In the genomic region with DNA sequence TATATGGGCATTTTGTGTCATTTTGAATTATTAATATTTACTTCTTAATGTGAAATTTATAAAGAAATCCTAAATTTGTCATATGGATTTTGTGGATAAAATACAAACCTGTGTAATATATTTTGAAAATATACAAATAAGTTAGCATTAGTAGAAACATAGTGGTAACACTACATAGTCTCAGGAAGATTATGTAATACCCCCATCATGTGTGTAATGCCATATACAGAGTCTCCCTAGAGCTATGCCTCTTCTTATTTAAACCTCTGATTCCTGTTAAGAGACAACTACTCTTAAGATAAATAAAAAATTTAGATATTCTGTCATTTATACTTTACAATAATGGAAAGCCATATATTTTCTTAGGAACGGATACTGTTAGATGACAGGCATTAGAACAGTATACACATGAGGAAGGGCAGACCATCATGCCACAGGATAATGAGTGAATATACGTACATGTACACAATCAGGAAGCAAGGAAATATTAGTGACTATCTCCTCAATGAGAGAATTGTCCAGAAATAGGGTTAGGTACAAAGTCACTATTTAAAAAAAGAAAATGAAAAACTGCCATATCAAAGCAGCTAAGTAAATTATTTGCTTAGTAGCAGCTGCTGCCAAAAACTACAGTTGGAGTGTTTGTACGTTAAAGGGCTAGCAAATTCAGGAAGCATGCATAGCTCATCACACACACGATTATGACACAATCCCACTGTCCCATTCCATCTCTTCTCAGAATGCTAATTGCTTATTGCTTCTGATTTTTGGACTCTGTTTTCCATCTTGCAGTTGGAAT, we compare ENCODE assay signal across 25 cellular contexts.
A peak's percentile ranks its signal among the peaks of the same experiment; 100 is the strongest.
DNase-seq lines count a peak whose midpoint lies in the region; ATAC-seq, FAIRE-seq and TF ChIP-seq lines count a peak whose summit lies in the region.
"Had no signal": no experiment of that assay in that cellular context is flagged by ENCODE, and none has a peak within 500 bp of the region (broad histone marks: within the 10 kb centered on the region; RNA-seq: fewer than 3 reads in every experiment).

No MANE protein-coding gene starts in this region.

- peak; percentile 74 for DNase-seq in NCI-H1092 treated with DMSO at 0.1 percent for 48 hours (lab: John Stamatoyannopoulos, UW)
- DNase-seq in NCI-H774 (lab: John Stamatoyannopoulos, UW), result peak; percentile 37
- DNase-seq in left colon, result no peak
- DNase-seq in activated CD8-positive, alpha-beta memory T cell treated with anti-CD3 and anti-CD28 coated beads, Interleukin-2, amount 50 U/mL, for 48 hours, result no peak
- DNase-seq in colonic mucosa, result no peak
- DNase-seq: activated CD8-positive, alpha-beta T cell treated with anti-CD3 and anti-CD28 coated beads for 36 hours; activated T-cell treated with anti-CD3 and anti-CD28 coated beads, Interleukin-2, amount 50 U/mL, for 1 hour; BE2C; effector memory CD8-positive, alpha-beta T cell; kidney; NCI-H187; NCI-H526; occipital lobe; retina; stimulated activated CD4-positive, alpha-beta T cell treated with anti-CD3 and anti-CD28 coated beads, Interleukin-4, amount 100 ng/mL, for 24 hours; stimulated activated naive CD8-positive, alpha-beta T cell treated with anti-CD3 and anti-CD28 coated beads, Interleukin-15, Interleukin-2, amounts not matched to agents 100 U/mL and 50 U/mL, for 24 hours; T1000 had no signal

- FAIRE-seq in A204.1 (lab: Jason Lieb, UNC), result peak; percentile 54
- FAIRE-seq: A549, colon, GM19239, kidney had no signal

- no peak for TF ChIP-seq CTCF in colonic mucosa (IDR thresholded peaks at IDR 0.05)

- no peak overlapping the region for H3K9ac ChIP-seq in colonic mucosa (ENCODE audit: low read depth in 2 of 2, low read length in 2 of 2)

- no peaks in the 10 kb centered on the region for H3K4me1 ChIP-seq in colonic mucosa
- H3K4me1 ChIP-seq: A549, BE2C had no signal

- peak; percentile 72 for ATAC-seq in left colon
- ATAC-seq in HG03045 (IDR thresholded peaks at IDR 0.05; ENCODE audit: unreplicated experiment), result no peak
- no peak for ATAC-seq in HG03460 (IDR thresholded peaks at IDR 0.05; ENCODE audit: unreplicated experiment)
- ATAC-seq: A549; activated CD4-positive, CD25-positive, alpha-beta regulatory T cell treated with anti-CD3 and anti-CD28 coated beads, Interleukin-2, amount 50 U/mL, for 24 hours; activated CD8-positive, alpha-beta T cell treated with anti-CD3 and anti-CD28 coated beads for 36 hours; effector memory CD8-positive, alpha-beta T cell; stimulated activated naive CD8-positive, alpha-beta T cell treated with anti-CD3 and anti-CD28 coated beads, Interleukin-15, Interleukin-2, amounts not matched to agents 100 U/mL and 50 U/mL, for 24 hours had no signal

- no peak overlapping the region for H3K27ac ChIP-seq in colonic mucosa
- H3K27ac ChIP-seq: A549, HL-60 had no signal

- intact Hi-C loops in left colon (cut with DNase I, micrococcal nuclease) (no loop called here), colonic mucosa (cut with DNase I) (no loop called here)

- no peaks in the 10 kb centered on the region for H3K27me3 ChIP-seq in colonic mucosa
- H3K27me3 ChIP-seq: BE2C had no signal

- no peaks in the 10 kb centered on the region for H3K36me3 ChIP-seq in colonic mucosa
- H3K36me3 ChIP-seq: BE2C had no signal

- no peaks in the 10 kb centered on the region for H3K9me3 ChIP-seq in colonic mucosa
- H3K9me3 ChIP-seq: A549, BE2C had no signal

- H3K4me3 ChIP-seq in colonic mucosa, result no peak overlapping the region
- H3K4me3 ChIP-seq: A549 had no signal

Comparison
In these comparisons a context has a peak if more than half of its experiments do, and no peak if none do; other contexts are left out.
1. DNase-seq: peak in NCI-H1092 treated with DMSO at 0.1 percent for 48 hours (single experiment) and NCI-H774 (single experiment); none in left colon (0 of 2), activated CD8-positive, alpha-beta memory T cell treated with anti-CD3 and anti-CD28 coated beads, Interleukin-2, amount 50 U/mL, for 48 hours (single experiment) and colonic mucosa (single experiment).